29 cellular contexts compared by ENCODE assay signal in the genomic region with DNA sequence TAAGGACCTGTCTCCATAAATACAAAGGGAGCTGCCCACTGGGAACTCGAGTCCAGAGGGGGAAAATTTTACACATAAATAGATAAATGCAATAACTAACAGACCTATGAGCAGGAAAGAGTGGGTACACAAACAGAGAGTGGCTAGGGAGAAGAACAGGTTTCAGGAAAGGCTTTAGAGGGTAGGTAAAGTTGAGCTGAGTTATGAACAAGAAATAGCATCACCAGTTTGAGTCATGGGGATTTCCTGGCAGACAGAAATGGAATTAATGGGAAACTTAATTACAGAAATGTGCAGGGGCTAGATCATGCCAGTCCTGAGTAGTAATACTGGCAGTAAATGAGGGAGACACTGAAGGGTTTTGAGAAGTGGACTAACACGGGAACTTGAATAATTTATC. TPM values are rescaled to one million over a fixed set of nuclear protein-coding genes. Genes with fewer than 3 reads are reported as not detected.
"Had no signal": no experiment of that assay in that cellular context is flagged by ENCODE, and none has a peak within 500 bp of the region (broad histone marks: within the 10 kb centered on the region; RNA-seq: fewer than 3 reads in every experiment).

No MANE protein-coding gene starts in this region.

- H3K4me3 ChIP-seq: adrenal gland, K562 had no signal

- H3K36me3 ChIP-seq: adrenal gland, WERI-Rb-1 had no signal

- ATAC-seq: activated CD4-positive, alpha-beta T cell treated with anti-CD3 and anti-CD28 coated beads for 36 hours; activated T-helper 17 cell treated with anti-CD3 and anti-CD28 coated beads, Interleukin-2, amount 50 U/mL, for 72 hours; K562; PC-3; T-cell had no signal

- FAIRE-seq: K562, RCC 7860, TTC549 had no signal

- DNase-seq: activated CD4-positive, alpha-beta memory T cell treated with anti-CD3 and anti-CD28 coated beads, Interleukin-2, amount 10 ng/mL, durations not matched to agents 7 days and 5 days; activated CD4-positive, alpha-beta T cell treated with anti-CD3 and anti-CD28 coated beads for 36 hours; activated CD4-positive, alpha-beta T cell treated with anti-CD3 and anti-CD28 coated beads, Interleukin-2, amount 50 U/mL, for 1 hour; activated gamma-delta T cell; activated naive CD4-positive, alpha-beta T cell treated with anti-CD3 and anti-CD28 coated beads for 36 hours; activated naive CD8-positive, alpha-beta T cell treated with anti-CD3 and anti-CD28 coated beads, Interleukin-2, amount 10 ng/mL, durations not matched to agents 7 days and 5 days; activated T-cell treated with anti-CD3 and anti-CD28 coated beads for 4 hours; activated T-cell treated with anti-CD3 and anti-CD28 coated beads, Interleukin-2, amount 50 U/mL, for 48 hours; adrenal gland; anterior cingulate cortex; central memory CD4-positive, alpha-beta T cell; Karpas-422; NCI-H1417 treated with DMSO at 0.1 percent for 48 hours; NCI-H1694; NCI-H2029; NCI-H2107; NCI-H226; NCI-H510A; PC-3; SIG-M5; T-cell; T-helper 2 cell; T1000; WERI-Rb-1 had no signal

RNA-seq across cellular contexts. Expression of a gene that starts 58.0 kb away (rescaled TPM):
- total RNA-seq: activated CD4-positive, alpha-beta memory T cell treated with anti-CD3 and anti-CD28 coated beads, Interleukin-2, amount 10 ng/mL, durations not matched to agents 7 days and 5 days; activated CD4-positive, alpha-beta T cell treated with anti-CD3 and anti-CD28 coated beads for 36 hours; activated CD8-positive, alpha-beta memory T cell treated with anti-CD3 and anti-CD28 coated beads for 36 hours; activated naive CD4-positive, alpha-beta T cell treated with anti-CD3 and anti-CD28 coated beads for 36 hours; activated naive CD8-positive, alpha-beta T cell treated with anti-CD3 and anti-CD28 coated beads, Interleukin-2, amount 10 ng/mL, durations not matched to agents 7 days and 5 days; activated T-helper 17 cell treated with anti-CD3 and anti-CD28 coated beads, Interleukin-2, amount 50 U/mL, for 72 hours; K562; PC-3; T-cell had no signal
